ENCODE assay signal across 17 cellular contexts in genomic region chr12:3273409-3273853, GRCh38.
DNase-seq lines count a peak whose midpoint lies in the region; ATAC-seq and TF ChIP-seq lines count a peak whose summit lies in the region.
"Had no signal": no experiment of that assay in that cellular context is flagged by ENCODE, and none has a peak within 500 bp of the region (broad histone marks: within the 10 kb centered on the region; RNA-seq: fewer than 3 reads in every experiment).

No MANE protein-coding gene starts in this region.

- intact Hi-C loops in heart right ventricle (cut with DNase I), result loop anchor here in 5 of 10 donors (5.0 to 10.0 kb wide), 5 partner anchors 51 to 201 kb away; no protein-coding TSS in a partner anchor
- intact Hi-C loops in spleen (cut with DNase I; ENCODE audit: low total_unique reads), result no loop called here
- intact Hi-C loops in CD14-positive monocyte (cut with micrococcal nuclease), result loop anchor here in 1 of 2 donors (2.0 kb wide), 1 partner anchor 139 kb away; no protein-coding TSS in a partner anchor
- intact Hi-C loops in posterior cingulate gyrus (cut with DNase I), result no loop called here

- no peaks in the 10 kb centered on the region for H3K36me3 Mint-ChIP-seq in CD14-positive monocyte
- H3K36me3 Mint-ChIP-seq: T-cell had no signal

- DNase-seq in DMS 273 (lab: John Stamatoyannopoulos, UW; ENCODE audit: unreplicated experiment), result peak; percentile 15
- DNase-seq in DMS 273 treated with DMSO at 0.1 percent for 48 hours (lab: John Stamatoyannopoulos, UW), result no peak
- DNase-seq in SW480 (ENCODE audit: low spot score), result peak; percentile 82
- DNase-seq in heart right ventricle, result no peak
- peak; percentile 82 for DNase-seq in spleen
- DNase-seq in SHP77 treated with DMSO at 0.1 percent for 48 hours (lab: John Stamatoyannopoulos, UW), result no peak
- DNase-seq in CD14-positive monocyte (ENCODE audit: low spot score), result no peak
- DNase-seq in posterior cingulate gyrus, result no peak
- DNase-seq: activated T-cell treated with anti-CD3 and anti-CD28 coated beads, Interleukin-2, amount 50 U/mL, for 1 hour; effector memory CD4-positive, alpha-beta T cell; nephron progenitor cell; stimulated activated CD4-positive, alpha-beta T cell treated with anti-CD3 and anti-CD28 coated beads, Interleukin-12 subunit alpha, Interleukin-12 subunit beta, amount 100 ng/mL, for 4 hours; T-cell; thyroid gland had no signal

- H3K4me3 ChIP-seq in heart right ventricle (no peak overlapping the region), spleen (no peak overlapping the region)
- H3K4me3 ChIP-seq: thyroid gland had no signal

- H3K4me1 ChIP-seq in heart right ventricle (peaks cover 23 to 78% (median 62%) of the 10 kb centered on the region in 9 donors), spleen (peaks cover 3 to 33% (median 23%) of the 10 kb centered on the region in 6 donors)

- peaks cover 0 to 3% (median 0%) of the 10 kb centered on the region in 7 donors for H3K9me3 Mint-ChIP-seq in CD14-positive monocyte
- H3K9me3 Mint-ChIP-seq: nephron progenitor cell, T-cell had no signal

- WGBS in heart right ventricle, 2 donors, result 45 to 51% methylated on average over 7 of the region's 7 CpGs
- 56 to 84% (median 67%) methylated on average over 7 of the region's 7 CpGs for WGBS in spleen, 5 donors

- H3K9me3 ChIP-seq in heart right ventricle, result no peaks in the 10 kb centered on the region
- no peaks in the 10 kb centered on the region for H3K9me3 ChIP-seq in spleen
- H3K9me3 ChIP-seq: thyroid gland had no signal

- H3K36me3 ChIP-seq in heart right ventricle, result peaks cover 0 to 40% (median 0%) of the 10 kb centered on the region in 9 donors
- no peaks in the 10 kb centered on the region for H3K36me3 ChIP-seq in spleen
- H3K36me3 ChIP-seq: thyroid gland had no signal

- no peak overlapping the region for H3K27ac Mint-ChIP-seq in CD14-positive monocyte
- H3K27ac Mint-ChIP-seq: nephron progenitor cell, T-cell had no signal

- ATAC-seq in heart right ventricle, result peak; percentile 36 to 62 (median 50)
- ATAC-seq: activated CD4-positive, CD25-positive, alpha-beta regulatory T cell treated with anti-CD3 and anti-CD28 coated beads, Interleukin-2, amount 50 U/mL, for 24 hours; T-cell had no signal

- peaks cover 2% of the 10 kb centered on the region for H3K4me1 Mint-ChIP-seq in CD14-positive monocyte

- TF ChIP-seq CTCF in heart right ventricle (IDR thresholded peaks at IDR 0.05), result no peak
- peak in 1 of 11 experiments; percentile 23 for TF ChIP-seq CTCF in spleen (IDR thresholded peaks at IDR 0.05 in 8 of 11, conservative IDR thresholded peaks at IDR 0.05 in 3 of 11)
- TF ChIP-seq CTCF in CD14-positive monocyte (IDR thresholded peaks at IDR 0.05), result no peak

- peak overlapping the region; percentile 27 to 87 (median 74) for H3K27ac ChIP-seq in heart right ventricle
- peak overlapping the region in 4 of 8 donors; percentile 22 to 61 (median 28) for H3K27ac ChIP-seq in spleen
- H3K27ac ChIP-seq: 22Rv1, HL-60, thyroid gland had no signal

- peaks cover 16 to 44% (median 41%) of the 10 kb centered on the region in 3 donors for H3K27me3 Mint-ChIP-seq in CD14-positive monocyte (ENCODE audit: low read depth in 3 of 3)

- no peaks in the 10 kb centered on the region for H3K27me3 ChIP-seq in heart right ventricle
- H3K27me3 ChIP-seq in spleen (replicated peaks in 1 of 7), result peaks cover 0 to 27% (median 0%) of the 10 kb centered on the region in 7 donors
- H3K27me3 ChIP-seq: thyroid gland had no signal

- TF ChIP-seq POLR2A in spleen (IDR thresholded peaks at IDR 0.05), result no peak

- H3K4me3 Mint-ChIP-seq in CD14-positive monocyte, result no peak overlapping the region
- H3K4me3 Mint-ChIP-seq: nephron progenitor cell, T-cell had no signal

Comparison
In these comparisons a context has a peak if more than half of its experiments do, and no peak if none do; other contexts are left out.
1. DNase-seq: peak in DMS 273 (single experiment), SW480 (single experiment) and spleen (single experiment); none in DMS 273 treated with DMSO at 0.1 percent for 48 hours (single experiment), heart right ventricle (0 of 2), SHP77 treated with DMSO at 0.1 percent for 48 hours (single experiment), CD14-positive monocyte (single experiment) and posterior cingulate gyrus (0 of 10).